14 cellular contexts compared by ENCODE assay signal in the genomic region with DNA sequence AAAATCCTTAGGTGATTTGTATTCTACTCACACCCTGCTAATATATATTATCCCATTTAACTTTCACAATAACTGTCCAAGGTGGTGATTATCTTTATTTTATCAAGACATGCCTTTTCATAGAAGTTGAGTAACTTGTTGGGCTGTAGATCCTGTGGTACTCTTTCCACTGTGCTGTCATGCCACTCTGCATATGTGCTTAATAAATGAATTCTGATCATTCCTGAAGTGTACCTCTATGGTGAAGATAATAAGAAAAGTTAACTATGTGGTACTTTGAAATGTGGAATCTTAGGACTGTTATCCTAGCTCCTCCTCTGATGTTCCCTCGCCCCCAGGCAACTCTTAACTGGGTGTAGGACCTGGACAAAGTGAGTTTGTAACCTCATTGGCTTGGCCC. TPM values are rescaled to one million over a fixed set of nuclear protein-coding genes. Genes with fewer than 3 reads are reported as not detected.
A peak's percentile ranks its signal among the peaks of the same experiment; 100 is the strongest.
DNase-seq lines count a peak whose midpoint lies in the region; ATAC-seq and TF ChIP-seq lines count a peak whose summit lies in the region.
"Had no signal": no experiment of that assay in that cellular context is flagged by ENCODE, and none has a peak within 500 bp of the region (broad histone marks: within the 10 kb centered on the region; RNA-seq: fewer than 3 reads in every experiment).

No MANE protein-coding gene starts in this region.

- H3K4me3 ChIP-seq in PC-3 (ENCODE audit: low read length): peak overlapping the region; percentile 85; the same call in 1 of the 2 replicates
- peak overlapping the region; percentile 16 for H3K4me3 ChIP-seq in effector memory CD4-positive, alpha-beta T cell (ENCODE audit: insufficient read depth, low read depth, low read length, poor library complexity, severe bottlenecking)
- H3K4me3 ChIP-seq in skeletal muscle satellite cell (ENCODE audit: low read length): no peak overlapping the region
- H3K4me3 ChIP-seq in ascending aorta: no peak overlapping the region

- TF ChIP-seq CTCF in PC-3 (conservative IDR thresholded peaks at IDR 0.05; ENCODE audit: low read depth, low read length) (no peak), ascending aorta (IDR thresholded peaks at IDR 0.05) (no peak), GM13976 (IDR thresholded peaks at IDR 0.05; ENCODE audit: borderline replicate concordance, control extremely low read depth, extremely low read depth, insufficient read depth, missing control alignments) (no peak)

- H3K27ac ChIP-seq in PC-3 (ENCODE audit: low read length): no peak overlapping the region
- peak overlapping the region; percentile 88 for H3K27ac ChIP-seq in effector memory CD4-positive, alpha-beta T cell (ENCODE audit: insufficient read depth, low read length, poor library complexity, severe bottlenecking)
- no peak overlapping the region for H3K27ac ChIP-seq in ascending aorta

- intact Hi-C loops in PC-3 (cut with micrococcal nuclease): no loop called here
- intact Hi-C loops in ascending aorta (cut with DNase I): no loop called here

- no TSS peak for BruUV-seq in PC-3 (replicated peaks; lab: Mats Ljungman, UMichigan)

- peaks cover 65% of the 10 kb centered on the region for H3K4me1 Mint-ChIP-seq in T-helper 1 cell treated with Interleukin-12 subunit alpha and Interleukin-12 subunit beta and Interleukin-4 antibody, amounts not matched to agents 30 μg/mL and 1 μg/mL, for 36 hours (ENCODE audit: low read depth)

- H3K4me3 Mint-ChIP-seq in T-helper 1 cell treated with Interleukin-12 subunit alpha and Interleukin-12 subunit beta and Interleukin-4 antibody, amounts not matched to agents 30 μg/mL and 1 μg/mL, for 36 hours: peak overlapping the region; percentile 99

- in situ Hi-C loops in GM13976 (cut with MboI; ENCODE audit: low sequenced_read_pairs, unreplicated experiment): no loop called here

- peaks cover 90% of the 10 kb centered on the region for H4K20me1 ChIP-seq in PC-3 (ENCODE audit: low read length)

- no peaks in the 10 kb centered on the region for H3K9me3 Mint-ChIP-seq in T-helper 1 cell treated with Interleukin-12 subunit alpha and Interleukin-12 subunit beta and Interleukin-4 antibody, amounts not matched to agents 30 μg/mL and 1 μg/mL, for 36 hours

- H3K79me2 ChIP-seq in PC-3 (ENCODE audit: low read length): peaks cover 97% of the 10 kb centered on the region

- CTCF ChIA-PET in PC-3 (lab: Charles Lee): no interaction called here

- H3K4me2 ChIP-seq in PC-3 (ENCODE audit: low read length) (peak overlapping the region; percentile 88), skeletal muscle satellite cell (ENCODE audit: low read length) (peak overlapping the region; percentile 84)

- H3K36me3 Mint-ChIP-seq in T-helper 1 cell treated with Interleukin-12 subunit alpha and Interleukin-12 subunit beta and Interleukin-4 antibody, amounts not matched to agents 30 μg/mL and 1 μg/mL, for 36 hours (ENCODE audit: low read depth): peaks cover 38% of the 10 kb centered on the region

- H3K27me3 ChIP-seq in PC-3 (ENCODE audit: low read length) (no peaks in the 10 kb centered on the region), skeletal muscle satellite cell (ENCODE audit: control insufficient read depth, insufficient read depth, low read length) (no peaks in the 10 kb centered on the region), ascending aorta (no peaks in the 10 kb centered on the region)
- H3K27me3 ChIP-seq in effector memory CD4-positive, alpha-beta T cell (replicated peaks; ENCODE audit: control insufficient read depth, insufficient read depth, low read length, poor library complexity, severe bottlenecking): no peaks in the 10 kb centered on the region

- H2AFZ ChIP-seq in PC-3 (ENCODE audit: low read length): no peak overlapping the region

- no peaks in the 10 kb centered on the region for H3K27me3 Mint-ChIP-seq in T-helper 1 cell treated with Interleukin-12 subunit alpha and Interleukin-12 subunit beta and Interleukin-4 antibody, amounts not matched to agents 30 μg/mL and 1 μg/mL, for 36 hours (ENCODE audit: low read depth)

- POLR2A ChIA-PET in PC-3 (lab: Charles Lee; ENCODE audit: unreplicated experiment): interaction anchor here (0.7 kb wide), 1 partner anchor 77 kb away, joined by 3 read pairs; no protein-coding TSS in a partner anchor

- peaks cover 22% of the 10 kb centered on the region; the same call in 1 of the 2 replicates for H3K36me3 ChIP-seq in PC-3 (ENCODE audit: low read depth, low read length)
- no peaks in the 10 kb centered on the region for H3K36me3 ChIP-seq in effector memory CD4-positive, alpha-beta T cell (ENCODE audit: control insufficient read depth, insufficient read depth, low read length)
- no peaks in the 10 kb centered on the region for H3K36me3 ChIP-seq in skeletal muscle satellite cell (ENCODE audit: insufficient read depth, low read length)
- H3K36me3 ChIP-seq in ascending aorta: peaks cover 0 to 3% of the 10 kb centered on the region in 2 donors

- H3K4me1 ChIP-seq in PC-3 (ENCODE audit: insufficient read depth, low read length) (peaks cover 42% of the 10 kb centered on the region), skeletal muscle satellite cell (ENCODE audit: control insufficient read depth, insufficient read depth, low read length) (peaks cover 38% of the 10 kb centered on the region), ascending aorta (peaks cover 0 to 8% of the 10 kb centered on the region in 2 donors)
- H3K4me1 ChIP-seq in effector memory CD4-positive, alpha-beta T cell (ENCODE audit: control insufficient read depth, insufficient read depth, low read length, poor library complexity, severe bottlenecking): peaks cover 63% of the 10 kb centered on the region

- no peaks in the 10 kb centered on the region for H3K9me2 ChIP-seq in PC-3 (replicated peaks; ENCODE audit: low read length)

- DNase-seq in T-helper 1 cell (no peak), PC-3 (no peak), ascending aorta (ENCODE audit: low spot score in 2 of 2) (no peak), GM13976 (ENCODE audit: low spot score) (no peak), SIG-M5 (lab: John Stamatoyannopoulos, UW) (no peak)
- DNase-seq in effector memory CD4-positive, alpha-beta T cell: no peak
- DNase-seq: 8988T; aorta; DND-41; erythroblast; NCI-H2171 treated with DMSO at 0.1 percent for 48 hours; stimulated activated CD4-positive, alpha-beta T cell treated with anti-CD3 and anti-CD28 coated beads, Interleukin-4, amount 100 ng/mL, for 24 hours had no signal

- ATAC-seq in PC-3: no peak

- H3K9ac ChIP-seq in PC-3 (ENCODE audit: low read length): no peak overlapping the region
- no peak overlapping the region for H3K9ac ChIP-seq in skeletal muscle satellite cell (ENCODE audit: low read depth, low read length)

- peak overlapping the region; percentile 71 for H3K27ac Mint-ChIP-seq in T-helper 1 cell treated with Interleukin-12 subunit alpha and Interleukin-12 subunit beta and Interleukin-4 antibody, amounts not matched to agents 30 μg/mL and 1 μg/mL, for 36 hours

- no peaks in the 10 kb centered on the region for H3K9me3 ChIP-seq in PC-3 (ENCODE audit: low read length)
- H3K9me3 ChIP-seq in effector memory CD4-positive, alpha-beta T cell (ENCODE audit: control insufficient read depth, low read length): no peaks in the 10 kb centered on the region
- no peaks in the 10 kb centered on the region for H3K9me3 ChIP-seq in skeletal muscle satellite cell (replicated peaks; ENCODE audit: low read length)
- H3K9me3 ChIP-seq in ascending aorta: no peaks in the 10 kb centered on the region

- no peaks in the 10 kb centered on the region for H3F3A ChIP-seq in PC-3 (ENCODE audit: low read length, unreplicated experiment)

RNA-seq across cellular contexts. Expression of gene SNRK, which starts 5.2 kb away (rescaled TPM):
- total RNA-seq in PC-3 (2014; rRNA removed): 53.3 and 53.4 TPM in 2 replicates
- 8.5 and 12.4 TPM in 2 replicates for total RNA-seq in skeletal muscle satellite cell (2012; rRNA removed)
- total RNA-seq in ascending aorta: 44.3 TPM

Comparison
In these comparisons a context has a peak if more than half of its experiments do, and no peak if none do; other contexts are left out.
1. H3K4me3 ChIP-seq: peak in PC-3 (single experiment) and effector memory CD4-positive, alpha-beta T cell (single experiment); none in skeletal muscle satellite cell (single experiment) and ascending aorta (0 of 2).